ENCODE assay signal across 15 cellular contexts in genomic region chr1:244196890-244197289, GRCh38.
"Had no signal": no experiment of that assay in that cellular context is flagged by ENCODE, and none has a peak within 500 bp of the region (broad histone marks: within the 10 kb centered on the region; RNA-seq: fewer than 3 reads in every experiment).

No MANE protein-coding gene starts in this region.

- H3K27me3 Mint-ChIP-seq: stimulated activated naive CD8-positive, alpha-beta T cell treated with anti-CD3 and anti-CD28 coated beads, Interleukin-15, amount 100 ng/mL, for 72 hours had no signal

- H3K4me3 Mint-ChIP-seq: immature natural killer cell; naive thymus-derived CD4-positive, alpha-beta T cell; stimulated activated naive B cell treated with anti-CD40 and anti-IgM and Interleukin-4, amounts not matched to agents 10 μg/mL and 1 μg/mL and 100 μg/mL, for 72 hours; stimulated activated naive CD8-positive, alpha-beta T cell treated with anti-CD3 and anti-CD28 coated beads, Interleukin-15, amount 100 ng/mL, for 72 hours had no signal

- H3K9me3 Mint-ChIP-seq: immature natural killer cell; naive thymus-derived CD4-positive, alpha-beta T cell; stimulated activated naive B cell treated with anti-CD40 and anti-IgM and Interleukin-4, amounts not matched to agents 10 μg/mL and 1 μg/mL and 100 μg/mL, for 72 hours; stimulated activated naive CD8-positive, alpha-beta T cell treated with anti-CD3 and anti-CD28 coated beads, Interleukin-15, amount 100 ng/mL, for 72 hours had no signal

- DNase-seq: effector memory CD4-positive, alpha-beta T cell; gastrocnemius medialis; immature natural killer cell; kidney; left colon; mesendoderm; naive thymus-derived CD4-positive, alpha-beta T cell; posterior cingulate gyrus; sigmoid colon; stimulated activated CD4-positive, alpha-beta T cell treated with anti-CD3 and anti-CD28 coated beads, Interleukin-2, amount 100 ng/mL, for 24 hours; stimulated activated CD4-positive, alpha-beta T cell treated with anti-CD3 and anti-CD28 coated beads, Interleukin-4, amount 100 ng/mL, for 4 hours; stimulated activated naive B cell treated with anti-CD40 and anti-IgM and Interleukin-4, amounts not matched to agents 10 μg/mL and 1 μg/mL and 100 μg/mL, for 72 hours; stimulated activated naive CD8-positive, alpha-beta T cell treated with anti-CD3 and anti-CD28 coated beads, Interleukin-15, amount 100 ng/mL, for 72 hours; testis; upper lobe of right lung had no signal

- ATAC-seq: gastrocnemius medialis; left colon; naive thymus-derived CD4-positive, alpha-beta T cell; stimulated activated naive B cell treated with anti-CD40 and anti-IgM and Interleukin-4, amounts not matched to agents 10 μg/mL and 1 μg/mL and 100 μg/mL, for 72 hours; stimulated activated naive CD8-positive, alpha-beta T cell treated with anti-CD3 and anti-CD28 coated beads, Interleukin-15, amount 100 ng/mL, for 72 hours; upper lobe of right lung had no signal

- H3K36me3 Mint-ChIP-seq: immature natural killer cell; naive thymus-derived CD4-positive, alpha-beta T cell; stimulated activated naive B cell treated with anti-CD40 and anti-IgM and Interleukin-4, amounts not matched to agents 10 μg/mL and 1 μg/mL and 100 μg/mL, for 72 hours had no signal

- H3K27ac Mint-ChIP-seq: immature natural killer cell; stimulated activated naive B cell treated with anti-CD40 and anti-IgM and Interleukin-4, amounts not matched to agents 10 μg/mL and 1 μg/mL and 100 μg/mL, for 72 hours had no signal

- H3K4me1 Mint-ChIP-seq: immature natural killer cell; naive thymus-derived CD4-positive, alpha-beta T cell; stimulated activated naive CD8-positive, alpha-beta T cell treated with anti-CD3 and anti-CD28 coated beads, Interleukin-15, amount 100 ng/mL, for 72 hours had no signal
